ENCODE assay signal across 18 cellular contexts in the genomic region with DNA sequence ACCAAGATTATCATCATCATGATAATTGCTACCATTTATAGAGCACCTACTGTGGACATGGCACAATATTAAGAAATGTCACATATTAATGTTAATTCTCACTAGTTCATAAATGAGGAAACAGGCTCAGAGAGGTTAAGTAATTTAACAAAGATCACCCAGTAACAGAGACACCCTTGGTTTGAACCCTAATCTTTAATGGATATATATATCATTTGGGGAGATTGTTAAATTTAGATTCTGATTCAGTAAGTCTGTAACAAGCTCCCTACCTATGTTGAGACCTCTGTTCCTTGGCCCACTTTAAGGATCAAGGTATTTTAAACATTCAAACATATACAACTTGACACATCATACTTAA. TPM values are rescaled to one million over a fixed set of nuclear protein-coding genes. Genes with fewer than 3 reads are reported as not detected.
A peak's percentile ranks its signal among the peaks of the same experiment; 100 is the strongest.
DNase-seq lines count a peak whose midpoint lies in the region; ATAC-seq, FAIRE-seq and TF ChIP-seq lines count a peak whose summit lies in the region.
"Had no signal": no experiment of that assay in that cellular context is flagged by ENCODE, and none has a peak within 500 bp of the region (broad histone marks: within the 10 kb centered on the region; RNA-seq: fewer than 3 reads in every experiment).

No MANE protein-coding gene starts in this region.

- FAIRE-seq in A549 (lab: Jason Lieb, UNC), result peak; percentile 77
- FAIRE-seq: GM18507, GM19239 had no signal

- no peak for TF ChIP-seq CTCF in A549 (IDR thresholded peaks at IDR 0.05)

- ATAC-seq in A549, result no peak
- ATAC-seq: natural killer cell; stimulated activated naive CD8-positive, alpha-beta T cell treated with anti-CD3 and anti-CD28 coated beads, Interleukin-15, Interleukin-2, amounts not matched to agents 100 U/mL and 50 U/mL, for 24 hours had no signal

- no peak for TF ChIP-seq EP300 in A549 (IDR thresholded peaks at IDR 0.05)

- H3K9me3 ChIP-seq in A549 (no peaks in the 10 kb centered on the region), SJSA1 (replicated peaks) (no peaks in the 10 kb centered on the region), iPS-15b (ENCODE audit: control insufficient read depth, insufficient read depth, low read length) (no peaks in the 10 kb centered on the region)

- TF ChIP-seq RAD21 in A549 (conservative IDR thresholded peaks at IDR 0.05 in 1 of 2, IDR thresholded peaks at IDR 0.05 in 1 of 2), result no peak

- H3K4me3 ChIP-seq in A549 (no peak overlapping the region), SJSA1 (no peak overlapping the region), iPS-15b (ENCODE audit: low read depth, low read length) (no peak overlapping the region), skeletal muscle cell (ENCODE audit: low read depth, low read length) (peak overlapping the region; percentile 39)

- H3K27me3 ChIP-seq in SJSA1 (replicated peaks) (no peaks in the 10 kb centered on the region), iPS-15b (ENCODE audit: control insufficient read depth, insufficient read depth, low read length) (no peaks in the 10 kb centered on the region)

- no peak overlapping the region for H3K4me2 ChIP-seq in A549

- CTCF ChIA-PET in A549 (lab: Yijun Ruan, JAX), result interaction anchor here (1.1 to 20.4 kb wide), 7 partner anchors 10 to 207 kb away, joined by 3 to 359 read pairs (median 6); no protein-coding TSS in a partner anchor

- H3K36me3 ChIP-seq in SJSA1 (no peaks in the 10 kb centered on the region), iPS-15b (ENCODE audit: control insufficient read depth, insufficient read depth, low read length) (no peaks in the 10 kb centered on the region)

- peaks cover 15% of the 10 kb centered on the region for H3K4me1 ChIP-seq in A549
- peaks cover 50% of the 10 kb centered on the region for H3K4me1 ChIP-seq in SJSA1 (replicated peaks)
- peaks cover 4% of the 10 kb centered on the region for H3K4me1 ChIP-seq in iPS-15b (ENCODE audit: control insufficient read depth, insufficient read depth, low read length)

- H3K27ac ChIP-seq in A549, result no peak overlapping the region
- peak overlapping the region; percentile 25 for H3K27ac ChIP-seq in SJSA1

- POLR2A ChIA-PET in A549 (lab: Yijun Ruan, JAX), result interaction anchor here (1.9 kb wide), 1 partner anchor 28 kb away, joined by 5 read pairs; a partner anchor contains a TSS

- DNase-seq in A549 (ENCODE audit: low read depth in 1 of 2, low spot score in 1 of 2) (no peak), SJSA1 (ENCODE audit: low read depth in 1 of 2, low spot score in 2 of 2) (no peak), skeletal muscle cell (ENCODE audit: low read depth) (no peak), NCI-H510A treated with DMSO at 0.1 percent for 48 hours (lab: John Stamatoyannopoulos, UW) (no peak), AG08396 (ENCODE audit: low spot score) (no peak), NCI-H2196 treated with DMSO at 0.1 percent for 48 hours (lab: John Stamatoyannopoulos, UW; ENCODE audit: unreplicated experiment) (no peak), SIG-M5 treated with dmso at 0.1 percent for 504 hours (lab: John Stamatoyannopoulos, UW; ENCODE audit: unreplicated experiment) (no peak)
- DNase-seq: activated naive CD8-positive, alpha-beta T cell treated with anti-CD3 and anti-CD28 coated beads for 36 hours; activated T-cell treated with anti-CD3 and anti-CD28 coated beads, Interleukin-2, amount 50 U/mL, for 24 hours; Calu3; caudate nucleus; head of caudate nucleus; natural killer cell; NCI-H146; stimulated activated naive CD8-positive, alpha-beta T cell treated with anti-CD3 and anti-CD28 coated beads, Interleukin-15, Interleukin-2, amounts not matched to agents 100 U/mL and 50 U/mL, for 24 hours had no signal

- TF ChIP-seq POLR2A in A549 (IDR thresholded peaks at IDR 0.05; ENCODE audit: low read length), result no peak

- peak overlapping the region; percentile 0 for H3K9ac ChIP-seq in iPS-15b (ENCODE audit: low read depth, low read length)

TF ChIP-seq in A549, 52 proteins besides CTCF, POLR2A, EP300 and RAD21:
- TF ChIP-seq JUN (IDR thresholded peaks at IDR 0.05), result no peak
- no peak for TF ChIP-seq FOXS1 (CRISPR knock-in tag; IDR thresholded peaks at IDR 0.05)
- TF ChIP-seq EHF (CRISPR knock-in tag; IDR thresholded peaks at IDR 0.05), result no peak
- no peak for TF ChIP-seq GATA3 (IDR thresholded peaks at IDR 0.05; ENCODE audit: borderline replicate concordance)
TF ChIP-seq in A549: peak in this region for 0.

RNA-seq across cellular contexts. Expression of a gene that starts 0.8 kb away (rescaled TPM):
- polyA plus RNA-seq in A549 (2011; rRNA removed) (0.07 TPM in 1 of 2 replicates, not detected in the other), A549 (2017; fragmentation: RNase III; extraction: RNeasy Plus Mini Kit Qiagen cat#74134 plus additional on column Dnase treatment) (not detected in 3 replicates)
- polyA plus RNA-seq in A549 (2012; cell fraction: cytosol; rRNA removed), result not detected in 2 replicates
- polyA plus RNA-seq in A549 (2012; cell fraction: nucleus; rRNA removed), result not detected in 2 replicates
- not detected in 2 replicates for polyA minus RNA-seq in A549 (2011; rRNA and poly(A)+ RNA removed)
- total RNA-seq in SJSA1 (2014; rRNA removed; shearing (Covaris generic)), result 2.6 and 3.4 TPM in 2 replicates
- total RNA-seq: activated naive CD8-positive, alpha-beta T cell treated with anti-CD3 and anti-CD28 coated beads for 36 hours; Calu3; natural killer cell had no signal

RNA-seq across cellular contexts. Expression of a gene that starts 27.4 kb away (rescaled TPM):
- polyA plus RNA-seq in A549 (2011; rRNA removed), result 28.0 and 31.5 TPM in 2 replicates
- polyA plus RNA-seq in A549 (2012; cell fraction: cytosol; rRNA removed), result 18.1 and 18.3 TPM in 2 replicates
- 6.1 and 11.4 TPM in 2 replicates for polyA plus RNA-seq in A549 (2012; cell fraction: nucleus; rRNA removed)
- 16.6 to 17.5 TPM (median 17.1 TPM) in 3 replicates for polyA plus RNA-seq in A549 (2017; fragmentation: RNase III; extraction: RNeasy Plus Mini Kit Qiagen cat#74134 plus additional on column Dnase treatment)
- polyA minus RNA-seq in A549 (2011; rRNA and poly(A)+ RNA removed), result 15.6 and 20.7 TPM in 2 replicates
- 99.0 and 108 TPM in 2 replicates for total RNA-seq in SJSA1 (2014; rRNA removed; shearing (Covaris generic))
